Comparison of ENCODE assay signal across 2 cellular contexts in genomic region chr7:55686771-55687170, GRCh38.
DNase-seq lines count a peak whose midpoint lies in the region; ATAC-seq, FAIRE-seq and TF ChIP-seq lines count a peak whose summit lies in the region.
"Not testable (repeated sequence)": the region's sequence is repeated elsewhere in the genome, so short reads cannot be mapped to it uniquely, and the experiment has no call there.

No MANE protein-coding gene starts in this region.

- not testable (repeated sequence) for H2AK5ac ChIP-seq in mesendoderm (ENCODE audit: low read length)

- POLR2A ChIA-PET in K562 (lab: Yijun Ruan, JAX): interaction anchor here (0.7 kb wide), 1 partner anchor 266 kb away, joined by 3 read pairs; no protein-coding TSS in a partner anchor

- H3K9me1 ChIP-seq in K562 (ENCODE audit: control insufficient read depth, insufficient read depth, low read length): not testable (repeated sequence)

- CTCF ChIA-PET in K562 (lab: Yijun Ruan, JAX; ENCODE audit: low intra/inter-chr PET ratio): not testable (repeated sequence)

- not testable (repeated sequence) for H4K5ac ChIP-seq in mesendoderm (ENCODE audit: low read length)

- not testable (repeated sequence) for H3K9ac ChIP-seq in K562 (ENCODE audit: insufficient read depth in 1 of 2, low read depth in 2 of 2, low read length in 2 of 2); mesendoderm (ENCODE audit: low read length)

- not testable (repeated sequence) for H2BK15ac ChIP-seq in mesendoderm (replicated peaks; ENCODE audit: low read depth)

- not testable (repeated sequence) for H3K9me3 ChIP-seq in K562 (replicated peaks; ENCODE audit: control insufficient read depth, insufficient read depth, low read depth, low read length)

- H3K23ac ChIP-seq in mesendoderm (ENCODE audit: low read length): not testable (repeated sequence)

- TF ChIP-seq CTCF in K562 (IDR thresholded peaks at IDR 0.05 in 2 of 3, conservative IDR thresholded peaks at IDR 0.05 in 1 of 3; ENCODE audit: insufficient read depth in 2 of 3, low read depth in 1 of 3, low read length in 3 of 3): not testable (repeated sequence)

- H4K20me1 ChIP-seq in K562 (replicated peaks; ENCODE audit: control insufficient read depth, insufficient read depth, low read length): not testable (repeated sequence)

- ATAC-seq in K562: not testable (repeated sequence)

- not testable (repeated sequence) for H2AFZ ChIP-seq in K562 (ENCODE audit: low read depth, low read length)

- H4K8ac ChIP-seq in mesendoderm (ENCODE audit: low read depth, low read length): not testable (repeated sequence)

- H3K79me1 ChIP-seq in mesendoderm (ENCODE audit: low read length): not testable (repeated sequence)

- in situ Hi-C loops in K562 (cut with MboI): not testable (repeated sequence)

- intact Hi-C loops in K562 (cut with micrococcal nuclease): not testable (repeated sequence)

- H3K4me2 ChIP-seq in K562 (ENCODE audit: insufficient read depth, low read length); mesendoderm (ENCODE audit: low read length): not testable (repeated sequence)

- BruUV-seq in K562 (replicated peaks; lab: Mats Ljungman, UMichigan): not testable (repeated sequence)

- not testable (repeated sequence) for H2BK120ac ChIP-seq in mesendoderm (ENCODE audit: low read depth, low read length)

- not testable (repeated sequence) for TF ChIP-seq EP300 in K562 (IDR thresholded peaks at IDR 0.05; ENCODE audit: low read length)

- WGBS in K562 (ENCODE audit: insufficient coverage, low coverage, missing lambda C conversion rate): 18% methylated on average over 6 of the region's 7 CpGs
- no CpG with 5 or more reads among the region's 7 CpGs for WGBS in mesendoderm (ENCODE audit: extremely low coverage, insufficient coverage, low lambda C conversion rate)

- not testable (repeated sequence) for H3K4me1 ChIP-seq in K562 (replicated peaks in 1 of 2; ENCODE audit: control insufficient read depth in 2 of 2, insufficient read depth in 2 of 2, low read length in 2 of 2); mesendoderm (ENCODE audit: control insufficient read depth, low read depth, low read length)

- not testable (repeated sequence) for H3K79me2 ChIP-seq in K562 (ENCODE audit: control insufficient read depth, insufficient read depth, low read length); mesendoderm (ENCODE audit: control insufficient read depth, insufficient read depth, low read length)

- not testable (repeated sequence) for H3K27ac ChIP-seq in K562 (ENCODE audit: extremely low read depth, low read depth, low read length); mesendoderm (ENCODE audit: low read depth, low read length)

- H3K4me3 ChIP-seq in K562; mesendoderm (ENCODE audit: low read length): not testable (repeated sequence)

- not testable (repeated sequence) for TF ChIP-seq RAD21 in K562 (CRISPR knock-in tag; conservative IDR thresholded peaks at IDR 0.05 in 1 of 2, IDR thresholded peaks at IDR 0.05 in 1 of 2)

- H3K27me3 ChIP-seq in K562 (ENCODE audit: control insufficient read depth in 2 of 2, insufficient read depth in 2 of 2, low read length in 2 of 2); mesendoderm (ENCODE audit: insufficient read depth, low read length, poor library complexity): not testable (repeated sequence)

- H2BK5ac ChIP-seq in mesendoderm (ENCODE audit: low read length): not testable (repeated sequence)

- peak; percentile 6 for FAIRE-seq in K562 (lab: Jason Lieb, UNC)

- not testable (repeated sequence) for H3K18ac ChIP-seq in mesendoderm (ENCODE audit: low read length)

- DNase-seq in K562 (ENCODE audit: extremely low read depth in 1 of 4, low spot score in 3 of 4): peak in 1 of 4 experiments; percentile 34
- not testable (repeated sequence) for DNase-seq in mesendoderm

- not testable (repeated sequence) for TF ChIP-seq POLR2A in K562 (conservative IDR thresholded peaks at IDR 0.05)

- H3K4ac ChIP-seq in mesendoderm (ENCODE audit: low read depth, low read length): peak overlapping the region; percentile 31

- H3K36me3 ChIP-seq in K562 (ENCODE audit: control insufficient read depth, insufficient read depth, low read length); mesendoderm (ENCODE audit: control insufficient read depth, insufficient read depth, low read length): not testable (repeated sequence)

- H3K56ac ChIP-seq in mesendoderm (ENCODE audit: low read length): not testable (repeated sequence)

TF ChIP-seq in K562, 482 proteins besides CTCF, POLR2A, EP300 and RAD21:
- TF ChIP-seq UBTF (IDR thresholded peaks at IDR 0.05; ENCODE audit: borderline replicate concordance in 1 of 2, low read depth in 2 of 2, low read length in 2 of 2): peak; percentile 84 to 94; a peak in 3 of 4 replicates
